In the genomic region with DNA sequence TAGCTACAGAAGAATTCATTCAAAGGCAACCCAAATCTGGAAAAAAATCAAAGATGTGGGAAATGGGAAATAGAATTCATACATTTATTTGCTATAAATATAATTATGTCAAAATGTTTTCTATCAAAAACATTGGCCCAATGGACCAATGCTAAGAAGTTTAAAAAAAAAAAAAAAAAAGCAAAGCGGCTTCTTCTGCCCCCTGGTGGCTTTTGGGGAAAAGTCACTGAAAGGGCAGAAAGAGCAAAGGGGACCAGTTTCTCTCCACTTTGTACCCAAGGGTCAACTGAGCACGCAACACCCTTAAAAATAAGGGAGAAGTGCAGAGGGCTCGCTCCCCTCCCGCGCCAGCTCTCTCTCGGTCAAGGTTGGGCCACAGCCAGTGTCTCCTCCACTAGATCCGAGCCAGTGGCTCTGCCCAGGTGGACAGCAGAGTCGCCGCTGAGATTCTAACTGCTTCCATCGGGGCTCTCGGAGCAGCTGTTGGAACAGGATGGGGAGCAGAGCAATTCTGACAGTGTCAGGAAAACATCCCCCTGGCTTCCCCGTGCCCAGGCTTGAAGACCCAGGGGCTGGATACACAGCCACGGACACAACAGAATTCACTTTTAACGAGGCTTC, we compare ENCODE assay signal across 8 cellular contexts.
DNase-seq lines count a peak whose midpoint lies in the region; ATAC-seq, FAIRE-seq and TF ChIP-seq lines count a peak whose summit lies in the region.

No MANE protein-coding gene starts in this region.

- peak overlapping the region; percentile 76 for H3K4me2 ChIP-seq in A549
- no peak overlapping the region for H3K4me2 ChIP-seq in OCI-LY7 (ENCODE audit: low read length)
- H3K4me2 ChIP-seq in parathyroid adenoma (ENCODE audit: low read length), result no peak overlapping the region

- H2AFZ ChIP-seq in OCI-LY7 (ENCODE audit: low read length) (no peak overlapping the region), parathyroid adenoma (peak overlapping the region; percentile 59)

- POLR2A ChIA-PET in A549 (lab: Yijun Ruan, JAX), result no interaction called here
- POLR2A ChIA-PET in OCI-LY7 (lab: Charles Lee), result interaction anchor here (0.6 kb wide), 1 partner anchor 808 kb away, joined by 3 read pairs; no protein-coding TSS in a partner anchor

- intact Hi-C loops in OCI-LY7 (cut with micrococcal nuclease; ENCODE audit: unreplicated experiment), result loop anchor here (1.0 kb wide), 1 partner anchor 791 kb away; no protein-coding TSS in a partner anchor
- intact Hi-C loops in esophagus squamous epithelium (cut with DNase I), result loop anchor here (5.0 to 10.0 kb wide), 2 partner anchors 120 to 792 kb away; no protein-coding TSS in a partner anchor

- BruUV-seq in OCI-LY7 (replicated peaks; lab: Mats Ljungman, UMichigan), result no TSS peak

- ATAC-seq in A549 (peak; percentile 58 to 78; a peak in 4 of 6 replicates), GM18907 (IDR thresholded peaks at IDR 0.05; ENCODE audit: unreplicated experiment) (no peak), GM21423 (IDR thresholded peaks at IDR 0.05; ENCODE audit: unreplicated experiment) (no peak)

- H3K27me3 ChIP-seq in esophagus squamous epithelium (no peaks in the 10 kb centered on the region), parathyroid adenoma (ENCODE audit: control insufficient read depth, insufficient read depth, low read length) (no peaks in the 10 kb centered on the region)

- TF ChIP-seq POLR2A in A549 (IDR thresholded peaks at IDR 0.05; ENCODE audit: low read length), result no peak
- TF ChIP-seq POLR2A in esophagus squamous epithelium (IDR thresholded peaks at IDR 0.05), result no peak

- no peaks in the 10 kb centered on the region for H4K20me1 ChIP-seq in OCI-LY7 (ENCODE audit: insufficient read depth, low read length)

- TF ChIP-seq CTCF in A549 (IDR thresholded peaks at IDR 0.05), result peak; percentile 92
- TF ChIP-seq CTCF in OCI-LY7 (conservative IDR thresholded peaks at IDR 0.05; ENCODE audit: low read length), result peak; percentile 83
- peak in 5 of 6 experiments; percentile 18 to 72 (median 55) for TF ChIP-seq CTCF in esophagus squamous epithelium (IDR thresholded peaks at IDR 0.05)
- peak; percentile 77 for TF ChIP-seq CTCF in parathyroid adenoma (IDR thresholded peaks at IDR 0.05)

- CTCF ChIA-PET in A549 (lab: Yijun Ruan, JAX), result interaction anchor here (0.6 to 3.4 kb wide), 16 partner anchors 10 to 834 kb away, joined by 3 to 21 read pairs (median 4); no protein-coding TSS in a partner anchor
- CTCF ChIA-PET in OCI-LY7 (lab: Charles Lee; ENCODE audit: unreplicated experiment), result no interaction called here

- H3K9me2 ChIP-seq in OCI-LY7 (ENCODE audit: insufficient read depth, low read length), result no peaks in the 10 kb centered on the region

- DNase-seq in A549 (ENCODE audit: low read depth in 1 of 2, low spot score in 1 of 2), result peak; percentile 12 to 44
- DNase-seq in GM03348 (ENCODE audit: low spot score), result peak; percentile 73
- peak; percentile 36 for DNase-seq in OCI-LY7 (ENCODE audit: low spot score)
- no peak for DNase-seq in esophagus squamous epithelium (lab: John Stamatoyannopoulos, UW)
- DNase-seq in NK-92 treated with Interleukin-12 subunit alpha and Interleukin-12 subunit beta, amount 100 ng/mL, for 24 hours (lab: John Stamatoyannopoulos, UW), result no peak

- peak; percentile 62 to 70 for TF ChIP-seq RAD21 in A549 (conservative IDR thresholded peaks at IDR 0.05 in 1 of 2, IDR thresholded peaks at IDR 0.05 in 1 of 2)

- H3K9me3 ChIP-seq in A549 (no peaks in the 10 kb centered on the region), OCI-LY7 (ENCODE audit: low read length) (no peaks in the 10 kb centered on the region), esophagus squamous epithelium (no peaks in the 10 kb centered on the region), parathyroid adenoma (ENCODE audit: control insufficient read depth, low read length) (no peaks in the 10 kb centered on the region)

- no peak for TF ChIP-seq EP300 in A549 (IDR thresholded peaks at IDR 0.05)

- H3K4me1 ChIP-seq in A549 (peaks cover 4% of the 10 kb centered on the region; the same call in 2 of the 3 replicates), OCI-LY7 (ENCODE audit: insufficient read depth, low read length, poor library complexity, severe bottlenecking) (no peaks in the 10 kb centered on the region), esophagus squamous epithelium (peaks cover 0 to 22% (median 6%) of the 10 kb centered on the region in 3 donors), parathyroid adenoma (no peaks in the 10 kb centered on the region)

- H3K79me2 ChIP-seq in OCI-LY7 (ENCODE audit: insufficient read depth, low read depth, low read length) (no peaks in the 10 kb centered on the region), parathyroid adenoma (no peaks in the 10 kb centered on the region)

- H3K36me3 ChIP-seq in OCI-LY7 (ENCODE audit: insufficient read depth, low read length), result no peaks in the 10 kb centered on the region; the same call in 1 of the 2 replicates
- no peaks in the 10 kb centered on the region for H3K36me3 ChIP-seq in esophagus squamous epithelium
- no peaks in the 10 kb centered on the region for H3K36me3 ChIP-seq in parathyroid adenoma (ENCODE audit: control insufficient read depth, insufficient read depth, low read length)

- peak overlapping the region; percentile 16; the same call in 2 of the 3 replicates for H3K4me3 ChIP-seq in A549
- no peak overlapping the region for H3K4me3 ChIP-seq in OCI-LY7 (ENCODE audit: low read depth, low read length, poor library complexity, severe bottlenecking)
- no peak overlapping the region for H3K4me3 ChIP-seq in esophagus squamous epithelium
- H3K4me3 ChIP-seq in parathyroid adenoma (ENCODE audit: low read depth, low read length), result no peak overlapping the region

- WGBS in A549 (ENCODE audit: missing lambda C conversion rate), result 8% methylated on average over 14 of the region's 14 CpGs
- WGBS in esophagus squamous epithelium, 2 donors, result 26 to 30% methylated on average over 9 to 12 of the region's 14 CpGs

- H3K27ac ChIP-seq in A549 (no peak overlapping the region), OCI-LY7 (ENCODE audit: low read depth, low read length, poor library complexity, severe bottlenecking) (no peak overlapping the region), esophagus squamous epithelium (no peak overlapping the region), parathyroid adenoma (no peak overlapping the region)

- FAIRE-seq in A549 (lab: Jason Lieb, UNC), result no peak

- no peak overlapping the region for H3K9ac ChIP-seq in parathyroid adenoma

TF ChIP-seq in A549, 52 proteins besides CTCF, POLR2A, EP300 and RAD21:
- no peak for TF ChIP-seq CBX8 (IDR thresholded peaks at IDR 0.05)
- peak; percentile 82 for TF ChIP-seq SMC3 (IDR thresholded peaks at IDR 0.05)

Comparison
In these comparisons a context has a peak if more than half of its experiments do, and no peak if none do; other contexts are left out.
1. ATAC-seq: peak in A549 (2 of 2); none in GM18907 (single experiment) and GM21423 (single experiment).
2. DNase-seq: peak in A549 (2 of 2), GM03348 (single experiment) and OCI-LY7 (single experiment); none in esophagus squamous epithelium (single experiment) and NK-92 treated with Interleukin-12 subunit alpha and Interleukin-12 subunit beta, amount 100 ng/mL, for 24 hours (single experiment).
3. Peak in every context shown above with its lines, with median percentiles within 50 percentile points of each other: CTCF ChIP-seq.